Comparison of ENCODE assay signal across 10 cellular contexts in genomic region chr17:57109393-57110151, GRCh38. TPM values are rescaled to one million over a fixed set of nuclear protein-coding genes. Genes with fewer than 3 reads are reported as not detected.
DNase-seq lines count a peak whose midpoint lies in the region; ATAC-seq and TF ChIP-seq lines count a peak whose summit lies in the region.
"Had no signal": no experiment of that assay in that cellular context is flagged by ENCODE, and none has a peak within 500 bp of the region (broad histone marks: within the 10 kb centered on the region; RNA-seq: fewer than 3 reads in every experiment).

No MANE protein-coding gene starts in this region.

- H3K36me3 ChIP-seq in colonic mucosa (no peaks in the 10 kb centered on the region), thoracic aorta (peaks cover 26% of the 10 kb centered on the region)

- ATAC-seq in left colon (peak; percentile 28), thoracic aorta (ENCODE audit: insufficient number of reproducible peaks, low FRiP score, low read depth) (no peak)
- ATAC-seq: T-helper 17 cell had no signal

- H3K4me3 ChIP-seq in colonic mucosa (no peak overlapping the region), thoracic aorta (peak overlapping the region; percentile 40)

- TF ChIP-seq CTCF in colonic mucosa (IDR thresholded peaks at IDR 0.05) (no peak), thoracic aorta (IDR thresholded peaks at IDR 0.05) (peak; percentile 28)

- H3K27ac ChIP-seq in colonic mucosa (peak overlapping the region; percentile 75), thoracic aorta (peak overlapping the region; percentile 94 to 95)

- intact Hi-C loops in colonic mucosa (cut with DNase I) (loop anchor here (10.0 kb wide), 1 partner anchor 95 kb away; no protein-coding TSS in a partner anchor), left colon (cut with DNase I, micrococcal nuclease) (loop anchor here in 1 of 2 donors (10.0 kb wide), 1 partner anchor 105 kb away; no protein-coding TSS in a partner anchor)

- H3K9me3 ChIP-seq in colonic mucosa (no peaks in the 10 kb centered on the region), thoracic aorta (no peaks in the 10 kb centered on the region)

- no peaks in the 10 kb centered on the region for H3K27me3 ChIP-seq in colonic mucosa
- H3K27me3 ChIP-seq in thoracic aorta (replicated peaks; ENCODE audit: insufficient read depth): no peaks in the 10 kb centered on the region

- H3K4me1 ChIP-seq in colonic mucosa (peaks cover 19% of the 10 kb centered on the region), thoracic aorta (ENCODE audit: control insufficient read depth in 1 of 2, low read depth in 2 of 2) (peaks cover 25 to 95% of the 10 kb centered on the region in 2 donors)

- peak; percentile 19 for DNase-seq in NCI-H2227 (lab: John Stamatoyannopoulos, UW; ENCODE audit: unreplicated experiment)
- no peak for DNase-seq in NCI-H2227 treated with DMSO at 0.1 percent for 48 hours (lab: John Stamatoyannopoulos, UW)
- peak; percentile 53 for DNase-seq in colonic mucosa
- DNase-seq in left colon: peak; percentile 59 to 62
- no peak for DNase-seq in thoracic aorta (ENCODE audit: low spot score)
- DNase-seq in activated CD8-positive, alpha-beta memory T cell treated with anti-CD3 and anti-CD28 coated beads for 24 hours: no peak
- DNase-seq in SK-N-DZ (ENCODE audit: low spot score): no peak
- DNase-seq in DMS153 treated with DMSO at 0.1 percent for 48 hours (lab: John Stamatoyannopoulos, UW; ENCODE audit: unreplicated experiment): no peak
- DNase-seq: activated naive CD4-positive, alpha-beta T cell treated with anti-CD3 and anti-CD28 coated beads, Interleukin-2, amount 50 U/mL, for 16 hours; T-helper 17 cell had no signal

- H3K9ac ChIP-seq in colonic mucosa (ENCODE audit: low read depth in 2 of 2, low read length in 2 of 2): peak overlapping the region in 1 of 2 donors; percentile 67

RNA-seq across cellular contexts. Expression of gene AKAP1, which starts 24.5 kb away (rescaled TPM):
- total RNA-seq in colonic mucosa (100 to 1,000 TPM; 128 to 139 TPM), left colon (100 to 1,000 TPM; 129 to 145 TPM), thoracic aorta (100 to 1,000 TPM in 1 of 2 donors, 10 to 100 TPM in 1; 96.9 to 132 TPM)
- 59.2 and 61.6 TPM in 2 replicates for polyA plus RNA-seq in SK-N-DZ (2014; cell fraction: cytosol; rRNA removed)
- 98.5 and 102 TPM in 2 replicates for polyA plus RNA-seq in SK-N-DZ (2014; cell fraction: nucleus; rRNA removed)

Comparison
In these comparisons a context has a peak if more than half of its experiments do, and no peak if none do; other contexts are left out.
1. DNase-seq: peak in NCI-H2227 (single experiment), colonic mucosa (single experiment) and left colon (2 of 2); none in NCI-H2227 treated with DMSO at 0.1 percent for 48 hours (single experiment), thoracic aorta (single experiment), activated CD8-positive, alpha-beta memory T cell treated with anti-CD3 and anti-CD28 coated beads for 24 hours (single experiment), SK-N-DZ (single experiment) and DMS153 treated with DMSO at 0.1 percent for 48 hours (single experiment).